Comparison of ENCODE assay signal across 1 cellular context in the genomic region with DNA sequence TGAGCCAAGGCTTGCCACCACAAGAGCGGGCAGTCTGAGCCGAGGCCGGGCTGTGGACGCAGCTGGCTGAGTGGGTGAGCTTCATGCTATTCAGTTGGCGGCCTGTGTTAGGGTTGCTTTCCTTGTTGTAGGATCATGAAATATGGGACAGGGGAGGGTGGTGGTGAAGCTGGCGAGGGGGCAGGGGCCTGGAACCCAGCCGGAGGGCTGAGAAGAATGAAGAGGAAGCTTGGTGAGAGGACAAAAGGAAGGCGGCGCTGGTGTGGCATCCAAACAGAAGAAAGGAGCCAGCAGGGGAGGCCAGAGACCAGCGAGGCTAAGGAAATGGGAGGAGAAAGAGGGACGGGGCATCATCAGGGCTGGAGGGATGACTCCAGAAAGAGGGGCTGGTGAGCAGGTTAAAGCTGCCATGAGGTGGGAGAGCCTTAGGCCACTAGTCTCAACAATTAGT.
TF ChIP-seq lines count a peak whose summit lies in the region.

No MANE protein-coding gene starts in this region.

TF ChIP-seq in K562, 482 proteins besides CTCF, POLR2A, EP300 and RAD21:
- TF ChIP-seq, protein P1, sequence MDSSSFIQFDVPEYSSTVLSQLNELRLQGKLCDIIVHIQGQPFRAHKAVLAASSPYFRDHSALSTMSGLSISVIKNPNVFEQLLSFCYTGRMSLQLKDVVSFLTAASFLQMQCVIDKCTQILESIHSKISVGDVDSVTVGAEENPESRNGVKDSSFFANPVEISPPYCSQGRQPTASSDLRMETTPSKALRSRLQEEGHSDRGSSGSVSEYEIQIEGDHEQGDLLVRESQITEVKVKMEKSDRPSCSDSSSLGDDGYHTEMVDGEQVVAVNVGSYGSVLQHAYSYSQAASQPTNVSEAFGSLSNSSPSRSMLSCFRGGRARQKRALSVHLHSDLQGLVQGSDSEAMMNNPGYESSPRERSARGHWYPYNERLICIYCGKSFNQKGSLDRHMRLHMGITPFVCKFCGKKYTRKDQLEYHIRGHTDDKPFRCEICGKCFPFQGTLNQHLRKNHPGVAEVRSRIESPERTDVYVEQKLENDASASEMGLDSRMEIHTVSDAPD (CRISPR knock-in tag; IDR thresholded peaks at IDR 0.05) = no peak
- no peak for TF ChIP-seq HDAC8 (tag; IDR thresholded peaks at IDR 0.05)
- no peak for TF ChIP-seq ZNF561 (CRISPR knock-in tag; conservative IDR thresholded peaks at IDR 0.05)
- no peak for TF ChIP-seq NR2F6 (CRISPR knock-in tag; IDR thresholded peaks at IDR 0.05)
- TF ChIP-seq ZNF512 (tag; IDR thresholded peaks at IDR 0.05) = no peak
- TF ChIP-seq, protein P2, sequence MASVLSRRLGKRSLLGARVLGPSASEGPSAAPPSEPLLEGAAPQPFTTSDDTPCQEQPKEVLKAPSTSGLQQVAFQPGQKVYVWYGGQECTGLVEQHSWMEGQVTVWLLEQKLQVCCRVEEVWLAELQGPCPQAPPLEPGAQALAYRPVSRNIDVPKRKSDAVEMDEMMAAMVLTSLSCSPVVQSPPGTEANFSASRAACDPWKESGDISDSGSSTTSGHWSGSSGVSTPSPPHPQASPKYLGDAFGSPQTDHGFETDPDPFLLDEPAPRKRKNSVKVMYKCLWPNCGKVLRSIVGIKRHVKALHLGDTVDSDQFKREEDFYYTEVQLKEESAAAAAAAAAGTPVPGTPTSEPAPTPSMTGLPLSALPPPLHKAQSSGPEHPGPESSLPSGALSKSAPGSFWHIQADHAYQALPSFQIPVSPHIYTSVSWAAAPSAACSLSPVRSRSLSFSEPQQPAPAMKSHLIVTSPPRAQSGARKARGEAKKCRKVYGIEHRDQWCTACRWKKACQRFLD (CRISPR knock-in tag; IDR thresholded peaks at IDR 0.05) = no peak
- TF ChIP-seq, protein P3, sequence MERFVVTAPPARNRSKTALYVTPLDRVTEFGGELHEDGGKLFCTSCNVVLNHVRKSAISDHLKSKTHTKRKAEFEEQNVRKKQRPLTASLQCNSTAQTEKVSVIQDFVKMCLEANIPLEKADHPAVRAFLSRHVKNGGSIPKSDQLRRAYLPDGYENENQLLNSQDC (CRISPR knock-in tag; IDR thresholded peaks at IDR 0.05) = no peak
